In the genomic region with DNA sequence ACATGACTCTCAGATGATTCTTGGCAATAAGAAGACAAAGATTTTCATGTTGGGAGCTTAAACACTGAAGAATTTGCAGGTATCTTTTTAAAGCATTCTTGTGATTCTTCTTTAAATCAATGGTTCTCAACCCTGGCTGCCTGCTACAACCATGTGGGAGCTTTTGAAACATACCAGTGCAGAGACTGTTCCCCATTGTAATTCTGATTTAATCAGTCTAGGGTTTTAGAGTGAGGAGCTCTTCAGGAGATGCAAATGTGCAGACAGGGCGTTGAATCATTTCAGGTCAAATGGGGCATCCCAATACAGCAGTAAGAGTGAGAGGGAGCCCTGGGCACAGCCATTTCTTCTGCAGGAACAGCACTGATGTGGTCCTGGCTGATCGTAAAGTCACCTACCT, we compare ENCODE assay signal across 36 cellular contexts. TPM values are rescaled to one million over a fixed set of nuclear protein-coding genes. Genes with fewer than 3 reads are reported as not detected.
"Had no signal": no experiment of that assay in that cellular context is flagged by ENCODE, and none has a peak within 500 bp of the region (broad histone marks: within the 10 kb centered on the region; RNA-seq: fewer than 3 reads in every experiment).

No MANE protein-coding gene starts in this region.

- H3K27me3 ChIP-seq: body of pancreas had no signal

- H3K27ac ChIP-seq: adrenal gland, body of pancreas, coronary artery, dorsolateral prefrontal cortex, esophagus muscularis mucosa, foreskin keratinocyte, gastrocnemius medialis, WERI-Rb-1 had no signal

- H3K4me1 ChIP-seq: adrenal gland, body of pancreas, esophagus muscularis mucosa, foreskin keratinocyte, gastrocnemius medialis had no signal

- H3K9me3 ChIP-seq: adrenal gland, body of pancreas, esophagus muscularis mucosa, gastrocnemius medialis had no signal

- H3K36me3 ChIP-seq: adrenal gland, esophagus muscularis mucosa, gastrocnemius medialis, WERI-Rb-1 had no signal

- DNase-seq: activated CD4-positive, alpha-beta memory T cell treated with anti-CD3 and anti-CD28 coated beads for 36 hours; activated CD4-positive, alpha-beta T cell treated with anti-CD3 and anti-CD28 coated beads for 36 hours; activated CD4-positive, alpha-beta T cell treated with anti-CD3 and anti-CD28 coated beads, Interleukin-2, amount 10 ng/mL, durations not matched to agents 24 days and 14 days; activated CD4-positive, CD25-positive, alpha-beta regulatory T cell; activated CD4-positive, CD25-positive, alpha-beta regulatory T cell treated with anti-CD3 and anti-CD28 coated beads, Interleukin-2, amount 50 U/mL, for 72 hours; activated CD8-positive, alpha-beta memory T cell treated with anti-CD3 and anti-CD28 coated beads, Interleukin-2, amount 10 ng/mL, durations not matched to agents 7 days and 5 days; activated CD8-positive, alpha-beta memory T cell treated with anti-CD3 and anti-CD28 coated beads, Interleukin-2, amount 50 U/mL, for 4 hours; activated CD8-positive, alpha-beta T cell treated with anti-CD3 and anti-CD28 coated beads, Interleukin-2, amount 10 ng/mL, durations not matched to agents 7 days and 5 days; activated effector memory CD4-positive, alpha-beta T cell treated with anti-CD3 and anti-CD28 coated beads, Interleukin-2, amount 50 U/mL, for 16 hours; activated naive CD4-positive, alpha-beta T cell treated with anti-CD3 and anti-CD28 coated beads for 36 hours; activated naive CD8-positive, alpha-beta T cell treated with anti-CD3 and anti-CD28 coated beads for 36 hours; activated naive CD8-positive, alpha-beta T cell treated with anti-CD3 and anti-CD28 coated beads, Interleukin-2, amount 50 U/mL, for 24 hours; activated T-cell treated with anti-CD3 and anti-CD28 coated beads, Interleukin-2, amount 50 U/mL, for 1 hour; activated T-cell treated with anti-CD3 and anti-CD28 coated beads, Interleukin-2, amount 50 U/mL, for 48 hours; adrenal gland; amygdala; aorta; body of pancreas; central memory CD4-positive, alpha-beta T cell; cerebellar nuclear complex; dorsolateral prefrontal cortex; effector memory CD8-positive, alpha-beta T cell; erythroblast; foreskin keratinocyte; gastrocnemius medialis; glutamatergic neuron; SW 1271; T-helper 1 cell; T-helper 17 cell; T1000; WERI-Rb-1 had no signal

- ATAC-seq: activated CD4-positive, alpha-beta T cell treated with anti-CD3 and anti-CD28 coated beads for 36 hours; activated CD8-positive, alpha-beta memory T cell treated with anti-CD3 and anti-CD28 coated beads, Interleukin-2, amount 10 ng/mL, durations not matched to agents 7 days and 5 days; activated CD8-positive, alpha-beta T cell treated with anti-CD3 and anti-CD28 coated beads, Interleukin-2, amount 10 ng/mL, durations not matched to agents 7 days and 5 days; activated naive CD8-positive, alpha-beta T cell treated with anti-CD3 and anti-CD28 coated beads, Interleukin-2, amount 50 U/mL, for 24 hours; body of pancreas; effector memory CD8-positive, alpha-beta T cell; foreskin keratinocyte; gastrocnemius medialis; T-helper 17 cell had no signal

- H3K4me3 ChIP-seq: adrenal gland, body of pancreas, coronary artery, dorsolateral prefrontal cortex, esophagus muscularis mucosa, gastrocnemius medialis had no signal

RNA-seq across cellular contexts. Expression of a gene that starts 24.3 kb away (rescaled TPM):
- total RNA-seq: activated CD4-positive, alpha-beta memory T cell treated with anti-CD3 and anti-CD28 coated beads for 36 hours; activated CD4-positive, alpha-beta T cell treated with anti-CD3 and anti-CD28 coated beads for 36 hours; activated CD4-positive, alpha-beta T cell treated with anti-CD3 and anti-CD28 coated beads, Interleukin-2, amount 10 ng/mL, durations not matched to agents 24 days and 14 days; activated CD8-positive, alpha-beta memory T cell treated with anti-CD3 and anti-CD28 coated beads for 36 hours; activated CD8-positive, alpha-beta memory T cell treated with anti-CD3 and anti-CD28 coated beads, Interleukin-2, amount 10 ng/mL, durations not matched to agents 7 days and 5 days; activated CD8-positive, alpha-beta T cell treated with anti-CD3 and anti-CD28 coated beads, Interleukin-2, amount 10 ng/mL, durations not matched to agents 7 days and 5 days; activated naive CD4-positive, alpha-beta T cell treated with anti-CD3 and anti-CD28 coated beads for 36 hours; activated naive CD8-positive, alpha-beta T cell treated with anti-CD3 and anti-CD28 coated beads for 36 hours; activated T-helper 1 cell treated with anti-CD3 and anti-CD28 coated beads, Interleukin-12 subunit alpha, Interleukin-12 subunit beta, Interleukin-2, Interleukin-4 antibody, amounts not matched to agents 30 ng/mL and 10 ng/mL and 1 ng/mL, durations not matched to agents 14 hours and 24 hours and 36 hours; activated T-helper 2 cell treated with anti-CD3 and anti-CD28 coated beads, Interferon-gamma antibody, Interleukin-2, Interleukin-4, amounts not matched to agents 10 μg/mL and 5 μg/mL and 100 μg/mL, durations not matched to agents 14 hours and 24 hours and 36 hours; foreskin keratinocyte; gastrocnemius medialis; T-helper 17 cell had no signal
- polyA plus RNA-seq: aorta, foreskin keratinocyte had no signal
